Comparison of ENCODE assay signal across 19 cellular contexts in the genomic region with DNA sequence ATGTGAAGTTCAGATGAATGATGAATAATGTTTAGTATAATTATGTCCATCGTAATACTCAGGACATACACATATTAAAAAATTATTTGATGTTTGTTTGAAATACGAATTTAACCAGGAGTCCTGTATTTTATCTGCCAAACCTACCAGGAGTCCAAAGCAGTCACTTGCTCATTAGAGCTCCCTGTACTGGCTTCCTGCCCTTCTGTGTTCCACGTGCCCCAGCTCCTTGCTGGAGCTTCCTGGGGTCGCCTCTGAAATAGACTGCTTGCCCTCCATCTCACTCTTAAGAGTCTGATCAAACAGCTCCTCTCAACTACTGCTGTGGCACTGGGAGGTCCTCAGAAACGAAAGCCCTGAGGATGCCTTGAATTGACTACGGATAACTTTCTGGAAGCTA.
DNase-seq lines count a peak whose midpoint lies in the region; ATAC-seq and TF ChIP-seq lines count a peak whose summit lies in the region.
"Had no signal": no experiment of that assay in that cellular context is flagged by ENCODE, and none has a peak within 500 bp of the region (broad histone marks: within the 10 kb centered on the region; RNA-seq: fewer than 3 reads in every experiment).

No MANE protein-coding gene starts in this region.

- no peak overlapping the region for H3K9ac ChIP-seq in neuronal stem cell (ENCODE audit: low read depth, low read length, poor library complexity)
- no peak overlapping the region for H3K9ac ChIP-seq in smooth muscle cell (ENCODE audit: low read depth)
- H3K9ac ChIP-seq: BLaER1 treated with 17β-estradiol and CSF1 and Interleukin-3, amounts not matched to agents 10 nM and 100 nM had no signal

- no peaks in the 10 kb centered on the region for H4K20me1 ChIP-seq in smooth muscle cell (ENCODE audit: low read depth)
- H4K20me1 ChIP-seq: BLaER1 treated with 17β-estradiol and CSF1 and Interleukin-3, amounts not matched to agents 10 nM and 100 nM had no signal

- no peak overlapping the region for H2BK5ac ChIP-seq in neuronal stem cell (ENCODE audit: low read length)

- no peak overlapping the region for H3K23ac ChIP-seq in neuronal stem cell (ENCODE audit: low read depth, low read length, poor library complexity)

- TF ChIP-seq CTCF in heart left ventricle (IDR thresholded peaks at IDR 0.05) (no peak), ascending aorta (IDR thresholded peaks at IDR 0.05) (no peak), smooth muscle cell (IDR thresholded peaks at IDR 0.05; ENCODE audit: borderline replicate concordance, insufficient read depth, poor library complexity, severe bottlenecking) (no peak)

- no peak overlapping the region for H3K4me3 ChIP-seq in heart left ventricle
- H3K4me3 ChIP-seq in neuronal stem cell (ENCODE audit: low read length in 2 of 2) = no peak overlapping the region
- H3K4me3 ChIP-seq in ascending aorta = no peak overlapping the region
- H3K4me3 ChIP-seq in smooth muscle cell = no peak overlapping the region
- H3K4me3 ChIP-seq: A549; BLaER1 treated with 17β-estradiol and CSF1 and Interleukin-3, amounts not matched to agents 10 nM and 100 nM; GM12878 had no signal

- no peaks in the 10 kb centered on the region for H3K79me2 ChIP-seq in smooth muscle cell (ENCODE audit: low read depth)

- no peak overlapping the region for H2AK5ac ChIP-seq in neuronal stem cell (ENCODE audit: low read depth, low read length)

- no peak overlapping the region for H4K8ac ChIP-seq in neuronal stem cell (ENCODE audit: low read depth, low read length)

- H3F3A ChIP-seq in smooth muscle cell (ENCODE audit: low read depth) = no peaks in the 10 kb centered on the region

- ATAC-seq in Right ventricle myocardium superior (ENCODE audit: poor library complexity) = peak; percentile 58
- ATAC-seq in heart left ventricle = no peak
- ATAC-seq: A549; CD8-positive, alpha-beta T cell; GM12878 had no signal

- H3K27ac ChIP-seq in heart left ventricle (no peak overlapping the region), neuronal stem cell (replicated peaks; ENCODE audit: low read length) (no peak overlapping the region), ascending aorta (no peak overlapping the region), smooth muscle cell (ENCODE audit: low read depth) (no peak overlapping the region)
- H3K27ac ChIP-seq: 22Rv1; A549; BLaER1 treated with 17β-estradiol and CSF1 and Interleukin-3, amounts not matched to agents 10 nM and 100 nM; C4-2B had no signal

- H3K27me3 ChIP-seq in heart left ventricle (no peaks in the 10 kb centered on the region), neuronal stem cell (ENCODE audit: control insufficient read depth in 3 of 3, insufficient read depth in 3 of 3, low read depth in 1 of 3, low read length in 3 of 3) (peaks cover 0 to 5% (median 0%) of the 10 kb centered on the region in 3 experiments), ascending aorta (no peaks in the 10 kb centered on the region), smooth muscle cell (ENCODE audit: low read depth) (no peaks in the 10 kb centered on the region)
- H3K27me3 ChIP-seq: BLaER1 treated with 17β-estradiol and CSF1 and Interleukin-3, amounts not matched to agents 10 nM and 100 nM had no signal

- H3K14ac ChIP-seq in neuronal stem cell (ENCODE audit: low read length) = no peak overlapping the region

- no peak overlapping the region for H2BK120ac ChIP-seq in neuronal stem cell (ENCODE audit: low read depth, low read length)

- no peak for TF ChIP-seq POLR2A in heart left ventricle (IDR thresholded peaks at IDR 0.05)

- H3K18ac ChIP-seq in neuronal stem cell (ENCODE audit: low read length) = no peak overlapping the region

- H3K79me1 ChIP-seq in neuronal stem cell (ENCODE audit: low read depth, low read length) = no peaks in the 10 kb centered on the region

- 45 to 69% (median 54%) methylated on average over 6 of the region's 6 CpGs for WGBS in heart left ventricle, 4 donors
- WGBS in neuronal stem cell (ENCODE audit: extremely low coverage in 2 of 2, insufficient read length in 2 of 2, insufficient replicate concordance in 1 of 2), 2 donors = no CpG with 5 or more reads among the region's 6 CpGs
- WGBS in smooth muscle cell (ENCODE audit: low lambda C conversion rate) = 50% methylated on average over 6 of the region's 6 CpGs

- no peak overlapping the region for H2BK15ac ChIP-seq in neuronal stem cell (ENCODE audit: low read length)

- no peak overlapping the region for H2BK12ac ChIP-seq in neuronal stem cell (ENCODE audit: low read length)

- H3K4me1 ChIP-seq in heart left ventricle = peaks cover 0 to 16% (median 0%) of the 10 kb centered on the region in 12 donors
- no peaks in the 10 kb centered on the region for H3K4me1 ChIP-seq in neuronal stem cell (ENCODE audit: control insufficient read depth in 2 of 2, insufficient read depth in 1 of 2, low read depth in 1 of 2, low read length in 2 of 2)
- H3K4me1 ChIP-seq in ascending aorta = no peaks in the 10 kb centered on the region
- no peaks in the 10 kb centered on the region for H3K4me1 ChIP-seq in smooth muscle cell (ENCODE audit: low read depth)
- H3K4me1 ChIP-seq: A549, Caco-2 had no signal

- DNase-seq in Right ventricle myocardium superior (no peak), heart left ventricle (no peak), Daoy (ENCODE audit: low read depth) (peak; percentile 30), M059J (ENCODE audit: low read depth) (peak; percentile 28), neuronal stem cell (ENCODE audit: low spot score) (no peak), ascending aorta (ENCODE audit: low spot score in 2 of 2) (no peak), smooth muscle cell (lab: John Stamatoyannopoulos, UW; ENCODE audit: unreplicated experiment) (no peak), retina (no peak)
- DNase-seq: AML-193; Caco-2; Calu3; CD4-positive, alpha-beta T cell; CD8-positive, alpha-beta T cell; GDM1 had no signal

- intact Hi-C loops in Right ventricle myocardium superior (cut with DNase I) = no loop called here
- intact Hi-C loops in heart left ventricle (cut with DNase I) = no loop called here
- intact Hi-C loops in ascending aorta (cut with DNase I) = no loop called here

- H3K9me3 ChIP-seq in heart left ventricle (no peaks in the 10 kb centered on the region), neuronal stem cell (replicated peaks in 1 of 2; ENCODE audit: control insufficient read depth in 2 of 2, insufficient read depth in 1 of 2, low read depth in 1 of 2, low read length in 2 of 2) (no peaks in the 10 kb centered on the region), ascending aorta (no peaks in the 10 kb centered on the region), smooth muscle cell (replicated peaks; ENCODE audit: low read depth) (peaks cover 4% of the 10 kb centered on the region)
- H3K9me3 ChIP-seq: A549; BLaER1 treated with 17β-estradiol and CSF1 and Interleukin-3, amounts not matched to agents 10 nM and 100 nM had no signal

- H3K4me2 ChIP-seq in neuronal stem cell (ENCODE audit: insufficient read depth, low read length, poor library complexity, severe bottlenecking) (no peak overlapping the region), smooth muscle cell (no peak overlapping the region)
- H3K4me2 ChIP-seq: A549; BLaER1 treated with 17β-estradiol and CSF1 and Interleukin-3, amounts not matched to agents 10 nM and 100 nM had no signal

- no peak overlapping the region for H4K91ac ChIP-seq in neuronal stem cell (ENCODE audit: low read depth, low read length, poor library complexity)

- H3K4ac ChIP-seq in neuronal stem cell (ENCODE audit: low read length) = no peak overlapping the region

- H3K36me3 ChIP-seq in heart left ventricle = no peaks in the 10 kb centered on the region
- H3K36me3 ChIP-seq in neuronal stem cell (replicated peaks in 1 of 2; ENCODE audit: control insufficient read depth in 2 of 2, insufficient read depth in 2 of 2, low read length in 2 of 2) = no peaks in the 10 kb centered on the region
- no peaks in the 10 kb centered on the region for H3K36me3 ChIP-seq in ascending aorta
- H3K36me3 ChIP-seq in smooth muscle cell (ENCODE audit: low read depth) = no peaks in the 10 kb centered on the region
- H3K36me3 ChIP-seq: BLaER1 treated with 17β-estradiol and CSF1 and Interleukin-3, amounts not matched to agents 10 nM and 100 nM had no signal

- H2AFZ ChIP-seq in neuronal stem cell (ENCODE audit: low read length) (peak overlapping the region; percentile 60), smooth muscle cell (ENCODE audit: low read depth) (no peak overlapping the region)

Comparison
In these comparisons a context has a peak if more than half of its experiments do, and no peak if none do; other contexts are left out.
1. DNase-seq: peak in Daoy (single experiment) and M059J (single experiment); none in Right ventricle myocardium superior (single experiment), heart left ventricle (0 of 5), neuronal stem cell (single experiment), ascending aorta (0 of 2), smooth muscle cell (single experiment) and retina (single experiment).